In the genomic region with DNA sequence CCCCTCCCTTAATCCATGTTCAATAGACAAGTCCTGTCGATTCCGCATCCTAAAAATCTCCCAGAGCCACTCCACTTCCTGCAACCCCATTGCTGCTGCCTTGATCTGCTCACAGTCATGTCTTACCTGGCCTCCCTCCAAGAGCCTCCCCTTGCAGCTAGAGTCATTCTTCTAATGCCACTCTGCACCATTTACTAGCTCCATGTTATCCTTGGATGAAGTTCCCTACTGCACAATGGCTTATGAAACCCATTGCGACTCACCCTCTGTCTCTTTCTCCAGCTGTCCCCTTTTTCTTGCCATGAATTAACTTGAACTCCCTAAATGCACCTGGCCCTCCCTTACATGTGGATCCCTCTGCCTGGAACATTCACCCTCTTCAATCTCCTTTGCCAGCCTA, we compare ENCODE assay signal across 23 cellular contexts. TPM values are rescaled to one million over a fixed set of nuclear protein-coding genes. Genes with fewer than 3 reads are reported as not detected.
DNase-seq lines count a peak whose midpoint lies in the region; TF ChIP-seq lines count a peak whose summit lies in the region.
"Had no signal": no experiment of that assay in that cellular context is flagged by ENCODE, and none has a peak within 500 bp of the region (broad histone marks: within the 10 kb centered on the region; RNA-seq: fewer than 3 reads in every experiment).

No MANE protein-coding gene starts in this region.

- peak overlapping the region; percentile 68 to 88 (median 76) for H3K27ac Mint-ChIP-seq in H9
- H3K27ac Mint-ChIP-seq: CD4-positive, CD25-positive, alpha-beta regulatory T cell had no signal

- peak; percentile 25 for DNase-seq in Daoy (ENCODE audit: low read depth)
- no peak for DNase-seq in H9
- DNase-seq in SJCRH30 = peak; percentile 19 to 48
- DNase-seq in fibroblast of mammary gland (ENCODE audit: low read depth) = peak; percentile 22
- DNase-seq in SHP77 treated with DMSO at 0.1 percent for 48 hours (lab: John Stamatoyannopoulos, UW) = no peak
- no peak for DNase-seq in stimulated activated CD4-positive, alpha-beta T cell treated with anti-CD3 and anti-CD28 coated beads, Interleukin-15, amount 100 ng/mL, for 24 hours
- no peak for DNase-seq in D341Med (ENCODE audit: low spot score)
- DNase-seq in esophagus muscularis mucosa (ENCODE audit: extremely low spot score) = no peak
- DNase-seq: BE2C; CD4-positive, CD25-positive, alpha-beta regulatory T cell; COR-L47; DMS153; IMR-90; NCI-H1092 treated with DMSO at 0.1 percent for 48 hours; NCI-H146; NCI-H2081; NCI-H510A; NCI-H774; PC-9; SW 1271 had no signal

- H3K56ac ChIP-seq in H9 (ENCODE audit: insufficient read length, low read depth, low read length) = no peak overlapping the region

- no peak overlapping the region for H3K4me2 ChIP-seq in H9 (ENCODE audit: insufficient read depth, insufficient read length, low read length)
- H3K4me2 ChIP-seq: PC-9 had no signal

- no peaks in the 10 kb centered on the region for H3K23me2 ChIP-seq in H9 (ENCODE audit: insufficient read length, low read depth, low read length, poor library complexity, severe bottlenecking)

- H3K27ac ChIP-seq in H9 (ENCODE audit: insufficient read length, low read depth, low read length) = no peak overlapping the region
- H3K27ac ChIP-seq in SJCRH30 = no peak overlapping the region
- H3K27ac ChIP-seq in esophagus muscularis mucosa (replicated peaks in 1 of 4) = no peak overlapping the region
- H3K27ac ChIP-seq: HL-60, PC-9, SJSA1 had no signal

- H3K79me2 ChIP-seq in H9 (ENCODE audit: insufficient read depth, low read length) = no peaks in the 10 kb centered on the region

- H3K23ac ChIP-seq in H9 (ENCODE audit: insufficient read length, low read depth, low read length) = no peak overlapping the region

- H4K5ac ChIP-seq in H9 (ENCODE audit: insufficient read length, low read depth, low read length) = no peak overlapping the region

- H3K36me3 ChIP-seq in SJCRH30 (peaks cover 31% of the 10 kb centered on the region), esophagus muscularis mucosa (no peaks in the 10 kb centered on the region)
- H3K36me3 ChIP-seq: BE2C, HAP-1, SJSA1 had no signal

- H3K9me3 Mint-ChIP-seq in H9 = no peaks in the 10 kb centered on the region

- no CpG with 5 or more reads among the region's 3 CpGs for WGBS in H9 (ENCODE audit: extremely low coverage, insufficient read length, low lambda C conversion rate)
- WGBS in esophagus muscularis mucosa = 96% methylated on average over 3 of the region's 3 CpGs

- no peak overlapping the region for H2BK12ac ChIP-seq in H9 (ENCODE audit: insufficient read length, low read depth, low read length)

- H3K4me3 Mint-ChIP-seq in H9 = no peak overlapping the region
- H3K4me3 Mint-ChIP-seq: CD4-positive, CD25-positive, alpha-beta regulatory T cell had no signal

- H3K18ac ChIP-seq in H9 (ENCODE audit: insufficient read length, low read depth, low read length) = no peak overlapping the region

- H2BK120ac ChIP-seq in H9 (ENCODE audit: low read depth, low read length, poor library complexity, severe bottlenecking) = no peak overlapping the region

- no peak overlapping the region for H2AK5ac ChIP-seq in H9 (ENCODE audit: insufficient read length, low read length)

- no peaks in the 10 kb centered on the region for H3K27me3 ChIP-seq in H9 (ENCODE audit: insufficient read depth, low read length)
- no peaks in the 10 kb centered on the region for H3K27me3 ChIP-seq in SJCRH30
- H3K27me3 ChIP-seq in esophagus muscularis mucosa = peaks cover 0 to 6% (median 0%) of the 10 kb centered on the region in 4 donors

- no peak overlapping the region for H4K8ac ChIP-seq in H9 (replicated peaks; ENCODE audit: insufficient read length, low read depth, low read length)

- H3K9me3 ChIP-seq in H9 (ENCODE audit: control insufficient read depth, low read depth, low read length) = no peaks in the 10 kb centered on the region
- no peaks in the 10 kb centered on the region for H3K9me3 ChIP-seq in SJCRH30 (replicated peaks)
- no peaks in the 10 kb centered on the region for H3K9me3 ChIP-seq in esophagus muscularis mucosa
- H3K9me3 ChIP-seq: BE2C, HAP-1, SJSA1 had no signal

- no peaks in the 10 kb centered on the region for H3K27me3 Mint-ChIP-seq in H9 (ENCODE audit: low read depth)

- H3K14ac ChIP-seq in H9 (ENCODE audit: insufficient read depth, low read length) = no peak overlapping the region

- no peak overlapping the region for H4K91ac ChIP-seq in H9 (ENCODE audit: insufficient read length, low read depth, low read length)

- H2BK15ac ChIP-seq in H9 (ENCODE audit: low read depth, low read length) = no peak overlapping the region

- no peaks in the 10 kb centered on the region for H4K20me1 ChIP-seq in H9 (ENCODE audit: control insufficient read depth, insufficient read depth, insufficient read length)

- no peak overlapping the region for H2AFZ ChIP-seq in H9 (ENCODE audit: low read length)
- H2AFZ ChIP-seq: PC-9 had no signal

- no peak overlapping the region for H3K4me3 ChIP-seq in SJCRH30
- no peak overlapping the region for H3K4me3 ChIP-seq in fibroblast of mammary gland (ENCODE audit: control insufficient read depth, low read depth, low read length)
- no peak overlapping the region for H3K4me3 ChIP-seq in esophagus muscularis mucosa
- H3K4me3 ChIP-seq: HAP-1, PC-9, SJSA1 had no signal

- peaks cover 30% of the 10 kb centered on the region; the same call in 1 of the 2 replicates for H3K4me1 ChIP-seq in H9 (ENCODE audit: insufficient read depth, low read length)
- peaks cover 6% of the 10 kb centered on the region; the same call in 1 of the 2 replicates for H3K4me1 ChIP-seq in SJCRH30
- H3K4me1 ChIP-seq in esophagus muscularis mucosa = no peaks in the 10 kb centered on the region
- H3K4me1 ChIP-seq: BE2C, HAP-1, SJSA1 had no signal

- TF ChIP-seq CTCF in H9 (conservative IDR thresholded peaks at IDR 0.05) (no peak), fibroblast of mammary gland (conservative IDR thresholded peaks at IDR 0.05; ENCODE audit: control insufficient read depth, insufficient read depth, low read depth, low read length) (no peak), esophagus muscularis mucosa (IDR thresholded peaks at IDR 0.05) (no peak)

- H2BK5ac ChIP-seq in H9 (ENCODE audit: insufficient read length, low read length) = no peak overlapping the region

- no peak for TF ChIP-seq POLR2A in esophagus muscularis mucosa (IDR thresholded peaks at IDR 0.05; ENCODE audit: low read depth)

- no peak overlapping the region for H3T11ph ChIP-seq in H9 (ENCODE audit: low read length)

- no peak overlapping the region for H3K9ac ChIP-seq in H9 (ENCODE audit: extremely low read depth, insufficient read length, low read length)

- TF ChIP-seq EP300 in esophagus muscularis mucosa (IDR thresholded peaks at IDR 0.05) = no peak

- peaks cover 0 to 5% (median 4%) of the 10 kb centered on the region in 3 experiments; a peak in 3 of 7 replicates for H3K36me3 Mint-ChIP-seq in H9 (ENCODE audit: insufficient read depth in 1 of 3, low read depth in 3 of 3)
- H3K36me3 Mint-ChIP-seq: CD4-positive, CD25-positive, alpha-beta regulatory T cell had no signal

- H2BK20ac ChIP-seq in H9 (ENCODE audit: low read depth, low read length, poor library complexity, severe bottlenecking) = no peak overlapping the region

- peaks cover 73 to 84% of the 10 kb centered on the region in 2 experiments for H3K4me1 Mint-ChIP-seq in H9
- H3K4me1 Mint-ChIP-seq: CD4-positive, CD25-positive, alpha-beta regulatory T cell had no signal

- H3K79me1 ChIP-seq in H9 (ENCODE audit: insufficient read depth, low read depth, low read length, poor library complexity, severe bottlenecking) = no peaks in the 10 kb centered on the region

- H3K4ac ChIP-seq in H9 (ENCODE audit: low read depth, low read length) = no peak overlapping the region

- intact Hi-C loops in esophagus muscularis mucosa (cut with DNase I) = no loop called here

RNA-seq across cellular contexts. Expression of a gene that starts 39.5 kb away (rescaled TPM):
- total RNA-seq in Daoy (2014; rRNA removed; shearing (Covaris generic)) = 0.03 and 0.80 TPM in 2 replicates
- 36.5 and 38.5 TPM in 2 replicates for total RNA-seq in H9 (2021)
- total RNA-seq in SJCRH30 (2014; rRNA removed; shearing (Covaris generic)) = 67.6 and 77.9 TPM in 2 replicates
- 1 to 10 TPM in 2 of 4 donors, under 1 TPM in 2; 0.50 to 2.9 (median 0.95) TPM for total RNA-seq in esophagus muscularis mucosa
- total RNA-seq: CD4-positive, CD25-positive, alpha-beta regulatory T cell; IMR-90; PC-9 had no signal

Comparison
In these comparisons a context has a peak if more than half of its experiments do, and no peak if none do; other contexts are left out.
1. DNase-seq: peak in Daoy (single experiment), SJCRH30 (2 of 2) and fibroblast of mammary gland (single experiment); none in H9 (single experiment), SHP77 treated with DMSO at 0.1 percent for 48 hours (single experiment), stimulated activated CD4-positive, alpha-beta T cell treated with anti-CD3 and anti-CD28 coated beads, Interleukin-15, amount 100 ng/mL, for 24 hours (single experiment), D341Med (single experiment) and esophagus muscularis mucosa (single experiment).